In genomic region chr10:75507469-75507868, GRCh38 we compare ENCODE assay signal across 15 cellular contexts.
DNase-seq lines count a peak whose midpoint lies in the region; ATAC-seq and TF ChIP-seq lines count a peak whose summit lies in the region.
"Had no signal": no experiment of that assay in that cellular context is flagged by ENCODE, and none has a peak within 500 bp of the region (broad histone marks: within the 10 kb centered on the region; RNA-seq: fewer than 3 reads in every experiment).

No MANE protein-coding gene starts in this region.

- H3K4me3 ChIP-seq in PC-3 (ENCODE audit: low read length) (no peak overlapping the region), esophagus muscularis mucosa (no peak overlapping the region), smooth muscle cell (no peak overlapping the region), brain microvascular endothelial cell (ENCODE audit: low read depth, low read length) (no peak overlapping the region)
- H3K4me3 ChIP-seq: SJCRH30 had no signal

- H3K4me2 ChIP-seq in PC-3 (ENCODE audit: low read length) (no peak overlapping the region), smooth muscle cell (peak overlapping the region; percentile 78)

- TF ChIP-seq CTCF in PC-3 (conservative IDR thresholded peaks at IDR 0.05; ENCODE audit: low read depth, low read length) (no peak), esophagus muscularis mucosa (IDR thresholded peaks at IDR 0.05) (no peak), smooth muscle cell (IDR thresholded peaks at IDR 0.05; ENCODE audit: borderline replicate concordance, insufficient read depth, poor library complexity, severe bottlenecking) (no peak), brain microvascular endothelial cell (IDR thresholded peaks at IDR 0.05; ENCODE audit: low read depth, low read length, missing control alignments) (no peak)

- H2AFZ ChIP-seq in PC-3 (ENCODE audit: low read length) (no peak overlapping the region), smooth muscle cell (ENCODE audit: low read depth) (no peak overlapping the region)

- H3K9me2 ChIP-seq in PC-3 (replicated peaks; ENCODE audit: low read length), result no peaks in the 10 kb centered on the region

- no peaks in the 10 kb centered on the region for H3F3A ChIP-seq in PC-3 (ENCODE audit: low read length, unreplicated experiment)
- H3F3A ChIP-seq in smooth muscle cell (ENCODE audit: low read depth), result peaks cover 8% of the 10 kb centered on the region

- H3K9me3 ChIP-seq in PC-3 (ENCODE audit: low read length) (no peaks in the 10 kb centered on the region), esophagus muscularis mucosa (no peaks in the 10 kb centered on the region), smooth muscle cell (replicated peaks; ENCODE audit: low read depth) (no peaks in the 10 kb centered on the region)
- H3K9me3 ChIP-seq: SJCRH30 had no signal

- H3K9ac ChIP-seq in PC-3 (ENCODE audit: low read length) (no peak overlapping the region), smooth muscle cell (ENCODE audit: low read depth) (no peak overlapping the region)

- H3K4me3 Mint-ChIP-seq in activated CD4-positive, alpha-beta memory T cell treated with anti-CD3 and anti-CD28 coated beads for 36 hours, result no peak overlapping the region
- H3K4me3 Mint-ChIP-seq: CD8-positive, alpha-beta memory T cell had no signal

- no peaks in the 10 kb centered on the region for H3K9me3 Mint-ChIP-seq in activated CD4-positive, alpha-beta memory T cell treated with anti-CD3 and anti-CD28 coated beads for 36 hours
- H3K9me3 Mint-ChIP-seq: CD8-positive, alpha-beta memory T cell had no signal

- H3K4me1 Mint-ChIP-seq in activated CD4-positive, alpha-beta memory T cell treated with anti-CD3 and anti-CD28 coated beads for 36 hours (ENCODE audit: low read depth), result no peaks in the 10 kb centered on the region

- intact Hi-C loops in PC-3 (cut with micrococcal nuclease), result loop anchor here (5.0 kb wide), 1 partner anchor 145 kb away; no protein-coding TSS in a partner anchor
- intact Hi-C loops in esophagus muscularis mucosa (cut with DNase I), result loop anchor here (5.0 kb wide), 3 partner anchors 35 to 155 kb away; no protein-coding TSS in a partner anchor
- intact Hi-C loops in activated CD4-positive, alpha-beta memory T cell treated with anti-CD3 and anti-CD28 coated beads for 36 hours (cut with micrococcal nuclease), result no loop called here

- peak; percentile 49 for ATAC-seq in PC-3
- no peak for ATAC-seq in GM21737 (IDR thresholded peaks at IDR 0.05; ENCODE audit: unreplicated experiment)

- no peaks in the 10 kb centered on the region for H3K36me3 Mint-ChIP-seq in activated CD4-positive, alpha-beta memory T cell treated with anti-CD3 and anti-CD28 coated beads for 36 hours
- H3K36me3 Mint-ChIP-seq: CD8-positive, alpha-beta memory T cell had no signal

- H3K27ac ChIP-seq in PC-3 (ENCODE audit: low read length) (peak overlapping the region; percentile 15; the same call in 1 of the 2 replicates), esophagus muscularis mucosa (replicated peaks in 1 of 4) (peak overlapping the region; percentile 62 to 76 (median 72)), smooth muscle cell (ENCODE audit: low read depth) (peak overlapping the region; percentile 67), brain microvascular endothelial cell (no peak overlapping the region)
- H3K27ac ChIP-seq: SJCRH30 had no signal

- H3K36me3 ChIP-seq in PC-3 (ENCODE audit: low read depth, low read length), result no peaks in the 10 kb centered on the region
- H3K36me3 ChIP-seq in esophagus muscularis mucosa, result no peaks in the 10 kb centered on the region
- H3K36me3 ChIP-seq in smooth muscle cell (ENCODE audit: low read depth), result no peaks in the 10 kb centered on the region
- H3K36me3 ChIP-seq in brain microvascular endothelial cell (replicated peaks), result no peaks in the 10 kb centered on the region
- H3K36me3 ChIP-seq: SJCRH30 had no signal

- H3K79me2 ChIP-seq in PC-3 (ENCODE audit: low read length), result no peaks in the 10 kb centered on the region
- H3K79me2 ChIP-seq in smooth muscle cell (ENCODE audit: low read depth), result no peaks in the 10 kb centered on the region

- POLR2A ChIA-PET in PC-3 (lab: Charles Lee; ENCODE audit: unreplicated experiment), result no interaction called here
- POLR2A ChIA-PET in activated CD4-positive, alpha-beta memory T cell treated with anti-CD3 and anti-CD28 coated beads for 36 hours (lab: Charles Lee), result no interaction called here

- CTCF ChIA-PET in PC-3 (lab: Charles Lee), result no interaction called here
- CTCF ChIA-PET in activated CD4-positive, alpha-beta memory T cell treated with anti-CD3 and anti-CD28 coated beads for 36 hours (lab: Charles Lee), result no interaction called here

- no peak overlapping the region for H3K27ac Mint-ChIP-seq in activated CD4-positive, alpha-beta memory T cell treated with anti-CD3 and anti-CD28 coated beads for 36 hours
- H3K27ac Mint-ChIP-seq: CD8-positive, alpha-beta memory T cell had no signal

- in situ Hi-C loops in Caki2 (cut with HindIII; ENCODE audit: low pct_unique_long_range_greater_than_20kb, low sequenced_read_pairs) (no loop called here), brain microvascular endothelial cell (cut with HindIII; ENCODE audit: low pct_ligation_motif_present, low sequenced_read_pairs) (no loop called here)

- WGBS in esophagus muscularis mucosa, result 61% methylated on average over 3 of the region's 3 CpGs
- 87% methylated on average over 3 of the region's 3 CpGs for WGBS in smooth muscle cell (ENCODE audit: low lambda C conversion rate)

- DNase-seq in Caki2 (ENCODE audit: low read depth) (peak; percentile 36), PC-3 (no peak), esophagus muscularis mucosa (ENCODE audit: extremely low spot score) (no peak), smooth muscle cell (lab: John Stamatoyannopoulos, UW; ENCODE audit: unreplicated experiment) (no peak), brain microvascular endothelial cell (no peak)
- no peak for DNase-seq in activated CD4-positive, alpha-beta memory T cell treated with anti-CD3 and anti-CD28 coated beads for 36 hours
- DNase-seq: C1 segment of cervical spinal cord; CD8-positive, alpha-beta memory T cell; IMR-90; NCI-H1417 treated with DMSO at 0.1 percent for 48 hours; NCI-H1930; NCI-H226; NCI-H524; SJCRH30 had no signal

- H4K20me1 ChIP-seq in PC-3 (ENCODE audit: low read length) (no peaks in the 10 kb centered on the region), smooth muscle cell (ENCODE audit: low read depth) (no peaks in the 10 kb centered on the region)

- TF ChIP-seq EP300 in esophagus muscularis mucosa (IDR thresholded peaks at IDR 0.05), result no peak

- peaks cover 24% of the 10 kb centered on the region for H3K4me1 ChIP-seq in PC-3 (ENCODE audit: insufficient read depth, low read length)
- H3K4me1 ChIP-seq in esophagus muscularis mucosa, result peaks cover 16 to 61% (median 53%) of the 10 kb centered on the region in 4 donors
- peaks cover 5% of the 10 kb centered on the region for H3K4me1 ChIP-seq in smooth muscle cell (ENCODE audit: low read depth)
- H3K4me1 ChIP-seq: SJCRH30 had no signal

- peaks cover 12% of the 10 kb centered on the region for H3K27me3 Mint-ChIP-seq in activated CD4-positive, alpha-beta memory T cell treated with anti-CD3 and anti-CD28 coated beads for 36 hours

- H3K27me3 ChIP-seq in PC-3 (ENCODE audit: low read length) (peaks cover 11% of the 10 kb centered on the region; the same call in 1 of the 2 replicates), esophagus muscularis mucosa (no peaks in the 10 kb centered on the region), smooth muscle cell (ENCODE audit: low read depth) (no peaks in the 10 kb centered on the region), brain microvascular endothelial cell (replicated peaks) (peaks cover 5% of the 10 kb centered on the region)
- H3K27me3 ChIP-seq: SJCRH30 had no signal

- TF ChIP-seq POLR2A in esophagus muscularis mucosa (IDR thresholded peaks at IDR 0.05; ENCODE audit: low read depth), result no peak

- BruUV-seq in PC-3 (replicated peaks; lab: Mats Ljungman, UMichigan), result no TSS peak
